Comparison of ENCODE assay signal across 9 cellular contexts in genomic region chr6:33914519-33915120, GRCh38.
DNase-seq lines count a peak whose midpoint lies in the region; ATAC-seq and TF ChIP-seq lines count a peak whose summit lies in the region.
"Had no signal": no experiment of that assay in that cellular context is flagged by ENCODE, and none has a peak within 500 bp of the region (broad histone marks: within the 10 kb centered on the region; RNA-seq: fewer than 3 reads in every experiment).

No MANE protein-coding gene starts in this region.

- no peak overlapping the region for H2BK15ac ChIP-seq in H9 (ENCODE audit: low read depth, low read length)

- no peak overlapping the region for H2AK5ac ChIP-seq in H9 (ENCODE audit: insufficient read length, low read length)

- no peaks in the 10 kb centered on the region for H3K79me2 ChIP-seq in H9 (ENCODE audit: insufficient read depth, low read length)

- no peaks in the 10 kb centered on the region for H3K27me3 Mint-ChIP-seq in T-helper 1 cell treated with Interleukin-12 subunit alpha and Interleukin-12 subunit beta and Interleukin-4 antibody, amounts not matched to agents 30 μg/mL and 1 μg/mL, for 36 hours (ENCODE audit: low read depth)
- H3K27me3 Mint-ChIP-seq in activated naive CD8-positive, alpha-beta T cell treated with anti-CD3 and anti-CD28 coated beads for 36 hours: no peaks in the 10 kb centered on the region
- H3K27me3 Mint-ChIP-seq in H9 (ENCODE audit: low read depth): peaks cover 34% of the 10 kb centered on the region

- H4K20me1 ChIP-seq in H9 (ENCODE audit: control insufficient read depth, insufficient read depth, insufficient read length): no peaks in the 10 kb centered on the region

- H2BK20ac ChIP-seq in H9 (ENCODE audit: low read depth, low read length, poor library complexity, severe bottlenecking): no peak overlapping the region

- H3K14ac ChIP-seq in H9 (ENCODE audit: insufficient read depth, low read length): no peak overlapping the region

- peaks cover 32% of the 10 kb centered on the region for H3K4me1 Mint-ChIP-seq in T-helper 1 cell treated with Interleukin-12 subunit alpha and Interleukin-12 subunit beta and Interleukin-4 antibody, amounts not matched to agents 30 μg/mL and 1 μg/mL, for 36 hours (ENCODE audit: low read depth)
- H3K4me1 Mint-ChIP-seq in activated naive CD8-positive, alpha-beta T cell treated with anti-CD3 and anti-CD28 coated beads for 36 hours: peaks cover 22% of the 10 kb centered on the region
- peaks cover 12 to 17% of the 10 kb centered on the region in 2 experiments for H3K4me1 Mint-ChIP-seq in H9

- DNase-seq in GM19238 (ENCODE audit: insufficient read length, low spot score): peak; percentile 33
- peak; percentile 43 for DNase-seq in activated naive CD8-positive, alpha-beta T cell treated with anti-CD3 and anti-CD28 coated beads for 36 hours
- peak; percentile 36 for DNase-seq in stimulated activated CD4-positive, alpha-beta T cell treated with anti-CD3 and anti-CD28 coated beads, Interleukin-4, amount 100 ng/mL, for 1 hour
- no peak for DNase-seq in H9

- H2BK5ac ChIP-seq in H9 (ENCODE audit: insufficient read length, low read length): no peak overlapping the region

- H3K4ac ChIP-seq in H9 (ENCODE audit: low read depth, low read length): no peak overlapping the region

- no peak overlapping the region for H3K27ac ChIP-seq in H9 (ENCODE audit: insufficient read length, low read depth, low read length)

- H4K5ac ChIP-seq in H9 (ENCODE audit: insufficient read length, low read depth, low read length): no peak overlapping the region

- H3K23me2 ChIP-seq in H9 (ENCODE audit: insufficient read length, low read depth, low read length, poor library complexity, severe bottlenecking): no peaks in the 10 kb centered on the region

- H3K9ac ChIP-seq in H9 (ENCODE audit: extremely low read depth, insufficient read length, low read length): no peak overlapping the region

- H3K23ac ChIP-seq in H9 (ENCODE audit: insufficient read length, low read depth, low read length): no peak overlapping the region

- peak overlapping the region; percentile 65 for H3K27ac Mint-ChIP-seq in T-helper 1 cell treated with Interleukin-12 subunit alpha and Interleukin-12 subunit beta and Interleukin-4 antibody, amounts not matched to agents 30 μg/mL and 1 μg/mL, for 36 hours
- H3K27ac Mint-ChIP-seq in activated naive CD8-positive, alpha-beta T cell treated with anti-CD3 and anti-CD28 coated beads for 36 hours: peak overlapping the region; percentile 49
- H3K27ac Mint-ChIP-seq in H9: no peak overlapping the region
- H3K27ac Mint-ChIP-seq: brain had no signal

- TF ChIP-seq CTCF in H9 (conservative IDR thresholded peaks at IDR 0.05): no peak

- H2BK12ac ChIP-seq in H9 (ENCODE audit: insufficient read length, low read depth, low read length): no peak overlapping the region

- no peak overlapping the region for H3T11ph ChIP-seq in H9 (ENCODE audit: low read length)

- H3K27me3 ChIP-seq in H9 (ENCODE audit: insufficient read depth, low read length): no peaks in the 10 kb centered on the region

- ATAC-seq in GM18868 (IDR thresholded peaks at IDR 0.05; ENCODE audit: unreplicated experiment) (no peak), GM21447 (IDR thresholded peaks at IDR 0.05; ENCODE audit: unreplicated experiment) (no peak), HG03565 (IDR thresholded peaks at IDR 0.05; ENCODE audit: unreplicated experiment) (no peak)

- H2AFZ ChIP-seq in H9 (ENCODE audit: low read length): no peak overlapping the region

- no peaks in the 10 kb centered on the region for H3K79me1 ChIP-seq in H9 (ENCODE audit: insufficient read depth, low read depth, low read length, poor library complexity, severe bottlenecking)

- no peaks in the 10 kb centered on the region for H3K36me3 Mint-ChIP-seq in T-helper 1 cell treated with Interleukin-12 subunit alpha and Interleukin-12 subunit beta and Interleukin-4 antibody, amounts not matched to agents 30 μg/mL and 1 μg/mL, for 36 hours (ENCODE audit: low read depth)
- no peaks in the 10 kb centered on the region for H3K36me3 Mint-ChIP-seq in activated naive CD8-positive, alpha-beta T cell treated with anti-CD3 and anti-CD28 coated beads for 36 hours
- H3K36me3 Mint-ChIP-seq in H9 (ENCODE audit: insufficient read depth in 1 of 3, low read depth in 3 of 3): no peaks in the 10 kb centered on the region; a peak in 1 of 7 replicates
- H3K36me3 Mint-ChIP-seq: brain had no signal

- no peaks in the 10 kb centered on the region for H3K9me3 ChIP-seq in H9 (ENCODE audit: control insufficient read depth, low read depth, low read length)

- peak overlapping the region; percentile 44 for H3K4me3 Mint-ChIP-seq in T-helper 1 cell treated with Interleukin-12 subunit alpha and Interleukin-12 subunit beta and Interleukin-4 antibody, amounts not matched to agents 30 μg/mL and 1 μg/mL, for 36 hours
- H3K4me3 Mint-ChIP-seq in activated naive CD8-positive, alpha-beta T cell treated with anti-CD3 and anti-CD28 coated beads for 36 hours: peak overlapping the region; percentile 12
- no peak overlapping the region for H3K4me3 Mint-ChIP-seq in H9
- H3K4me3 Mint-ChIP-seq: brain had no signal

- no peak overlapping the region for H3K56ac ChIP-seq in H9 (ENCODE audit: insufficient read length, low read depth, low read length)

- H4K91ac ChIP-seq in H9 (ENCODE audit: insufficient read length, low read depth, low read length): no peak overlapping the region

- no peak overlapping the region for H4K8ac ChIP-seq in H9 (replicated peaks; ENCODE audit: insufficient read length, low read depth, low read length)

- H3K4me2 ChIP-seq in H9 (ENCODE audit: insufficient read depth, insufficient read length, low read length): no peak overlapping the region

- no peaks in the 10 kb centered on the region for H3K4me1 ChIP-seq in H9 (ENCODE audit: insufficient read depth, low read length)

- no peak overlapping the region for H3K18ac ChIP-seq in H9 (ENCODE audit: insufficient read length, low read depth, low read length)

- H3K9me3 Mint-ChIP-seq in T-helper 1 cell treated with Interleukin-12 subunit alpha and Interleukin-12 subunit beta and Interleukin-4 antibody, amounts not matched to agents 30 μg/mL and 1 μg/mL, for 36 hours: no peaks in the 10 kb centered on the region
- no peaks in the 10 kb centered on the region for H3K9me3 Mint-ChIP-seq in activated naive CD8-positive, alpha-beta T cell treated with anti-CD3 and anti-CD28 coated beads for 36 hours
- no peaks in the 10 kb centered on the region; a peak in 1 of 5 replicates for H3K9me3 Mint-ChIP-seq in H9

- no CpG with 5 or more reads among the region's 8 CpGs for WGBS in H9 (ENCODE audit: extremely low coverage, insufficient read length, low lambda C conversion rate)

- H2BK120ac ChIP-seq in H9 (ENCODE audit: low read depth, low read length, poor library complexity, severe bottlenecking): no peak overlapping the region

Comparison
In these comparisons a context has a peak if more than half of its experiments do, and no peak if none do; other contexts are left out.
1. H3K27ac Mint-ChIP-seq: peak in T-helper 1 cell treated with Interleukin-12 subunit alpha and Interleukin-12 subunit beta and Interleukin-4 antibody, amounts not matched to agents 30 μg/mL and 1 μg/mL, for 36 hours (single experiment) and activated naive CD8-positive, alpha-beta T cell treated with anti-CD3 and anti-CD28 coated beads for 36 hours (single experiment); none in H9 (0 of 3).
2. H3K4me3 Mint-ChIP-seq: peak in T-helper 1 cell treated with Interleukin-12 subunit alpha and Interleukin-12 subunit beta and Interleukin-4 antibody, amounts not matched to agents 30 μg/mL and 1 μg/mL, for 36 hours (single experiment) and activated naive CD8-positive, alpha-beta T cell treated with anti-CD3 and anti-CD28 coated beads for 36 hours (single experiment); none in H9 (0 of 2).